ENCODE assay signal across 8 cellular contexts in the genomic region with DNA sequence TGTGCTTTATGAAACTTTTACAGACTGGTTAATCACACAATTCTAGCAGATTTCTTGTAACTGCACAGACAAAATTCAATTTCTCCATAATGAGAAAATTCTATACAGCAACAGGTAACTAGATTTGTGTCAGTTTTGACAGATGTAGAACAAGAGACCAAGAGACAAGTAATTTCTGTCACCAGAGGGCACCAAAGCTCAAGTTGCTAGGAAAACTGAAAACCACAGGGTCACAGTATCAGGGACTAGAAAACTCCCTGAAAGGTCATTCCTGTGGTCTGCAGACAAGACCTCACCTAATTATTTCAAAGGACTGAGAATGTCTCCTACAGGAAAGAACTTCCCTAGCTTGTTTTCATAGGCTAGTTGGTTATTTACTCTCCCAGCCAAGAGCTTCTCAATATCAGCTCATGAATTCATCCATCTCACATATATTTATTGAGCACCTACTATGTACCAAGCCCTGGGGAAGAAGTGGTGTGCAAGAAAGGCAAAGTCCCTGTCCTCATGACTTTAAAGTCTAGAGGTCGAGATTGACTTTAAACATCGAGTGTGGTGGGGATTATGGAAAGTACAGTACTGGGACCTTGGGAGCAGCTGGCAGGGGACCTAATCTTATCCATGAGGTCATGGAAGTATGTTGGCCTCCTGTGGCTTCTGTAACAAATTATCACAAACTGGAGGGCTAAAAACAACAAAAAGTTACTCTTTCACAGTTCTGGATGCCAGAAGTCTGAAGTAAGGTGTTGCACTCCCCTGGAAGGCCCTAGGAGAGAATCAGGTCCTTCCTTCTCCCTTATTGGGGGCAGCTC. TPM values are rescaled to one million over a fixed set of nuclear protein-coding genes. Genes with fewer than 3 reads are reported as not detected.
A peak's percentile ranks its signal among the peaks of the same experiment; 100 is the strongest.
DNase-seq lines count a peak whose midpoint lies in the region; ATAC-seq, FAIRE-seq and TF ChIP-seq lines count a peak whose summit lies in the region.

No MANE protein-coding gene starts in this region.

- H3K9me3 ChIP-seq in thoracic aorta, result no peaks in the 10 kb centered on the region

- DNase-seq in SHP77 (lab: John Stamatoyannopoulos, UW) (peak; percentile 29 to 48), SHP77 treated with DMSO at 0.1 percent for 48 hours (lab: John Stamatoyannopoulos, UW) (no peak), NCI-H82 treated with DMSO at 0.1 percent for 48 hours (lab: John Stamatoyannopoulos, UW; ENCODE audit: unreplicated experiment) (peak; percentile 68), brain microvascular endothelial cell (peak; percentile 65), thoracic aorta (ENCODE audit: low spot score) (no peak)

- H3K27me3 ChIP-seq in brain microvascular endothelial cell (replicated peaks) (no peaks in the 10 kb centered on the region), thoracic aorta (replicated peaks; ENCODE audit: insufficient read depth) (no peaks in the 10 kb centered on the region)

- H3K4me3 ChIP-seq in brain microvascular endothelial cell (ENCODE audit: low read depth, low read length) (no peak overlapping the region), thoracic aorta (no peak overlapping the region)

- peak; percentile 88 for FAIRE-seq in islet of Langerhans (lab: Jason Lieb, UNC)

- peak; percentile 66 for TF ChIP-seq CTCF in brain microvascular endothelial cell (IDR thresholded peaks at IDR 0.05; ENCODE audit: low read depth, low read length, missing control alignments)
- peak; percentile 63 for TF ChIP-seq CTCF in thoracic aorta (IDR thresholded peaks at IDR 0.05)

- H3K27ac ChIP-seq in brain microvascular endothelial cell (no peak overlapping the region), thoracic aorta (no peak overlapping the region)

- peak; percentile 58 for ATAC-seq in HG02840 (IDR thresholded peaks at IDR 0.05; ENCODE audit: low FRiP score, unreplicated experiment)
- no peak for ATAC-seq in thoracic aorta (ENCODE audit: insufficient number of reproducible peaks, low FRiP score, low read depth)
- ATAC-seq in GM18519 (IDR thresholded peaks at IDR 0.05; ENCODE audit: low FRiP score, unreplicated experiment), result no peak

- in situ Hi-C loops in brain microvascular endothelial cell (cut with HindIII; ENCODE audit: low pct_ligation_motif_present, low sequenced_read_pairs), result no loop called here

- no peaks in the 10 kb centered on the region for H3K36me3 ChIP-seq in brain microvascular endothelial cell (replicated peaks)
- H3K36me3 ChIP-seq in thoracic aorta, result no peaks in the 10 kb centered on the region

- peaks cover 0 to 4% of the 10 kb centered on the region in 2 donors for H3K4me1 ChIP-seq in thoracic aorta (ENCODE audit: control insufficient read depth in 1 of 2, low read depth in 2 of 2)

RNA-seq across cellular contexts. Expression of a gene that starts 47.8 kb away (rescaled TPM):
- 100 to 1,000 TPM in 1 of 2 donors, 10 to 100 TPM in 1; 74.7 to 101 TPM for total RNA-seq in thoracic aorta

Comparison
In these comparisons a context has a peak if more than half of its experiments do, and no peak if none do; other contexts are left out.
1. DNase-seq: peak in SHP77 (2 of 2), NCI-H82 treated with DMSO at 0.1 percent for 48 hours (single experiment) and brain microvascular endothelial cell (single experiment); none in SHP77 treated with DMSO at 0.1 percent for 48 hours (single experiment) and thoracic aorta (single experiment).